In the genomic region with DNA sequence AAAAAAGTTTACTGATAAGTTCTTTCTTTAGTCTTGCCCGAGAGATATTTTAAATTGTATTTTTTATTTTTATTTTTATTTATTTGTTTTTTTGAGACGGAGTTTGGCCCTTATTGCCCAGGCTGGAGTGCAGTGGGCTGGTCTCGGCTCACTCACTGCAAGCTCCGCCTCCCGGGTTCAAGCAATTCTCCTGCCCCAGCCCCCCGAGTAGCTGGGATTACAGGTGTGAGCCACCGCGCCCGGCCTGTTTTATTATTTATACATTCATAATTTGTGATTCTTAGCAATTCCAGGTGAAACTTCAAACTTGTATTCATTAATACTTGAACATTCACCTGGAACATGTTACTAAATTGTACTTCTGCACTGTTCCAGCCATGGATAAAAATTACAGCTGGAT, we compare ENCODE assay signal across 12 cellular contexts. TPM values are rescaled to one million over a fixed set of nuclear protein-coding genes. Genes with fewer than 3 reads are reported as not detected.
DNase-seq lines count a peak whose midpoint lies in the region; ATAC-seq and TF ChIP-seq lines count a peak whose summit lies in the region.
"Had no signal": no experiment of that assay in that cellular context is flagged by ENCODE, and none has a peak within 500 bp of the region (broad histone marks: within the 10 kb centered on the region; RNA-seq: fewer than 3 reads in every experiment).

No MANE protein-coding gene starts in this region.

- H3K9me3 ChIP-seq in tibial artery: no peaks in the 10 kb centered on the region

- no peak for DNase-seq in activated naive CD4-positive, alpha-beta T cell (lab: John Stamatoyannopoulos, UW)
- DNase-seq in activated B cell treated with CpG ODN at 0.5 μM for 24 hours: no peak
- no peak for DNase-seq in memory B cell (ENCODE audit: low spot score in 2 of 2)
- DNase-seq in tibial artery: no peak
- no peak for DNase-seq in activated gamma-delta T cell treated with Interleukin-2 at 50 U/mL for 16 hours
- no peak for DNase-seq in NCI-H146 (lab: John Stamatoyannopoulos, UW)
- DNase-seq: amygdala; NCI-H2029 treated with DMSO at 0.1 percent for 48 hours; occipital lobe; stimulated activated CD4-positive, alpha-beta T cell treated with anti-CD3 and anti-CD28 coated beads, Interleukin-4, amount 100 ng/mL, for 4 hours had no signal

- POLR2A ChIA-PET in activated B cell treated with CpG ODN at 0.5 μM for 24 hours (lab: Charles Lee): interaction anchor here (0.7 to 5.6 kb wide), 6 partner anchors 17 to 1318 kb away, joined by 3 to 128 read pairs (median 3); partner anchors contain the start of gene METTL21A

- H3K27me3 Mint-ChIP-seq in activated naive CD4-positive, alpha-beta T cell treated with anti-CD3 and anti-CD28 coated beads, Interleukin-2, amount 50 U/mL, for 24 hours: no peaks in the 10 kb centered on the region
- H3K27me3 Mint-ChIP-seq in activated B cell treated with CpG ODN at 0.5 μM for 24 hours: no peaks in the 10 kb centered on the region
- H3K27me3 Mint-ChIP-seq in memory B cell: no peaks in the 10 kb centered on the region

- ATAC-seq in activated B cell treated with CpG ODN at 0.5 μM for 24 hours (ENCODE audit: low read depth): no peak
- no peak for ATAC-seq in memory B cell (ENCODE audit: low read depth)
- no peak for ATAC-seq in HG03095 (IDR thresholded peaks at IDR 0.05; ENCODE audit: unreplicated experiment)

- no peaks in the 10 kb centered on the region for H3K27me3 ChIP-seq in tibial artery

- H3K4me1 ChIP-seq in tibial artery: peaks cover 0 to 59% (median 28%) of the 10 kb centered on the region in 4 donors

- intact Hi-C loops in activated B cell treated with CpG ODN at 0.5 μM for 24 hours (cut with micrococcal nuclease) (loop anchor here (1.0 to 5.0 kb wide), 3 partner anchors 9 to 780 kb away; no protein-coding TSS in a partner anchor), tibial artery (cut with DNase I; ENCODE audit: low total_unique reads) (no loop called here)

- peaks cover 48% of the 10 kb centered on the region for H3K4me1 Mint-ChIP-seq in activated naive CD4-positive, alpha-beta T cell treated with anti-CD3 and anti-CD28 coated beads, Interleukin-2, amount 50 U/mL, for 24 hours
- H3K4me1 Mint-ChIP-seq in activated B cell treated with CpG ODN at 0.5 μM for 24 hours (peaks cover 64% of the 10 kb centered on the region), memory B cell (peaks cover 27% of the 10 kb centered on the region)

- H3K36me3 Mint-ChIP-seq in activated naive CD4-positive, alpha-beta T cell treated with anti-CD3 and anti-CD28 coated beads, Interleukin-2, amount 50 U/mL, for 24 hours: peaks cover 5% of the 10 kb centered on the region
- peaks cover 35% of the 10 kb centered on the region for H3K36me3 Mint-ChIP-seq in activated B cell treated with CpG ODN at 0.5 μM for 24 hours (ENCODE audit: low read depth)
- H3K36me3 Mint-ChIP-seq in memory B cell: peaks cover 7% of the 10 kb centered on the region

- TF ChIP-seq CTCF in activated B cell treated with CpG ODN at 0.5 μM for 24 hours (IDR thresholded peaks at IDR 0.05) (no peak), tibial artery (IDR thresholded peaks at IDR 0.05) (no peak)

- H3K4me3 ChIP-seq in tibial artery: no peak overlapping the region

- no peaks in the 10 kb centered on the region for H3K9me3 Mint-ChIP-seq in activated naive CD4-positive, alpha-beta T cell treated with anti-CD3 and anti-CD28 coated beads, Interleukin-2, amount 50 U/mL, for 24 hours
- no peaks in the 10 kb centered on the region for H3K9me3 Mint-ChIP-seq in activated B cell treated with CpG ODN at 0.5 μM for 24 hours
- no peaks in the 10 kb centered on the region for H3K9me3 Mint-ChIP-seq in memory B cell

- CTCF ChIA-PET in activated B cell treated with CpG ODN at 0.5 μM for 24 hours (lab: Charles Lee): interaction anchor here (0.7 kb wide), 1 partner anchor 241 kb away, joined by 3 read pairs; no protein-coding TSS in a partner anchor

- H3K27ac Mint-ChIP-seq in activated naive CD4-positive, alpha-beta T cell treated with anti-CD3 and anti-CD28 coated beads, Interleukin-2, amount 50 U/mL, for 24 hours: peak overlapping the region; percentile 99
- H3K27ac Mint-ChIP-seq in activated B cell treated with CpG ODN at 0.5 μM for 24 hours (peak overlapping the region; percentile 97), memory B cell (peak overlapping the region; percentile 99)

- H3K36me3 ChIP-seq in tibial artery: no peaks in the 10 kb centered on the region

- peak overlapping the region; percentile 99 for H3K4me3 Mint-ChIP-seq in activated naive CD4-positive, alpha-beta T cell treated with anti-CD3 and anti-CD28 coated beads, Interleukin-2, amount 50 U/mL, for 24 hours
- H3K4me3 Mint-ChIP-seq in activated B cell treated with CpG ODN at 0.5 μM for 24 hours (peak overlapping the region; percentile 94), memory B cell (peak overlapping the region; percentile 87)

- peak overlapping the region; percentile 93 to 96 for H3K27ac ChIP-seq in tibial artery

RNA-seq across cellular contexts. Expression of gene CREB1, which starts 2.9 kb away (rescaled TPM):
- 112 and 127 TPM in 2 replicates for total RNA-seq in activated B cell treated with CpG ODN at 0.5 μM for 24 hours
